ENCODE assay signal across 15 cellular contexts in genomic region chrX:13691845-13692334, GRCh38. TPM values are rescaled to one million over a fixed set of nuclear protein-coding genes. Genes with fewer than 3 reads are reported as not detected.
DNase-seq lines count a peak whose midpoint lies in the region; ATAC-seq, FAIRE-seq and TF ChIP-seq lines count a peak whose summit lies in the region.
"Had no signal": no experiment of that assay in that cellular context is flagged by ENCODE, and none has a peak within 500 bp of the region (broad histone marks: within the 10 kb centered on the region; RNA-seq: fewer than 3 reads in every experiment).

No MANE protein-coding gene starts in this region.

- TF ChIP-seq POLR2A in HepG2 (IDR thresholded peaks at IDR 0.05; ENCODE audit: insufficient read depth in 1 of 2, low read depth in 2 of 2, low read length in 2 of 2) (no peak), right lobe of liver (IDR thresholded peaks at IDR 0.05) (no peak)

- peaks cover 31% of the 10 kb centered on the region for H3K4me1 Mint-ChIP-seq in endothelial cell (ENCODE audit: unreplicated experiment)

- H3K27me3 ChIP-seq in HepG2 (ENCODE audit: control insufficient read depth in 1 of 2, insufficient read depth in 2 of 2, low read length in 2 of 2) (no peaks in the 10 kb centered on the region), right lobe of liver (peaks cover 0 to 3% of the 10 kb centered on the region in 2 donors), aorta (ENCODE audit: control insufficient read depth in 1 of 2, insufficient read depth in 2 of 2, low read length in 1 of 2) (no peaks in the 10 kb centered on the region)
- H3K27me3 ChIP-seq: esophagus muscularis mucosa, neutrophil, testis had no signal

- WGBS in HepG2 (ENCODE audit: low lambda C conversion rate), result 73% methylated on average over 4 of the region's 6 CpGs
- WGBS in right lobe of liver (ENCODE audit: insufficient coverage, low coverage, low lambda C conversion rate, missing lambda C conversion rate), result 54% methylated on average over 5 of the region's 6 CpGs
- 64 to 83% methylated on average over 6 of the region's 6 CpGs for WGBS in aorta, 2 donors

- TF ChIP-seq RAD21 in HepG2 (CRISPR knock-in tag; IDR thresholded peaks at IDR 0.05), result no peak

- BruUV-seq in HepG2 (replicated peaks; lab: Mats Ljungman, UMichigan), result no TSS peak

- no peak overlapping the region for H3K27ac Mint-ChIP-seq in endothelial cell (ENCODE audit: unreplicated experiment)

- ATAC-seq in HepG2, result no peak
- no peak for ATAC-seq in right lobe of liver
- ATAC-seq in GM21381 (IDR thresholded peaks at IDR 0.05; ENCODE audit: unreplicated experiment), result no peak
- ATAC-seq in aorta (ENCODE audit: low FRiP score), result no peak
- ATAC-seq: Right ventricle myocardium inferior had no signal

- H3K4me1 ChIP-seq in HepG2 (ENCODE audit: insufficient read depth, low read length) (peaks cover 43% of the 10 kb centered on the region), right lobe of liver (peaks cover 0 to 11% (median 0%) of the 10 kb centered on the region in 4 donors), aorta (ENCODE audit: control insufficient read depth in 1 of 2, insufficient read depth in 2 of 2, low read length in 2 of 2) (peaks cover 2 to 13% of the 10 kb centered on the region in 2 donors)

- H3K4me3 ChIP-seq in HepG2 (replicated peaks in 1 of 3; ENCODE audit: insufficient read depth in 1 of 3, low read depth in 2 of 3, low read length in 3 of 3) (no peak overlapping the region), right lobe of liver (no peak overlapping the region), aorta (ENCODE audit: low read length in 2 of 2) (no peak overlapping the region)
- H3K4me3 ChIP-seq: testis had no signal

- H3K9ac ChIP-seq in HepG2 (ENCODE audit: insufficient read depth, low read depth, low read length), result no peak overlapping the region

- no peak overlapping the region for H3K4me3 Mint-ChIP-seq in endothelial cell (ENCODE audit: unreplicated experiment)

- POLR2A ChIA-PET in HepG2 (lab: Yijun Ruan, JAX), result interaction anchor here (1.2 to 1.6 kb wide), 2 partner anchors 43 to 338 kb away, joined by 3 to 4 read pairs; partner anchors contain the start of genes GEMIN8, OFD1 and TRAPPC2

- in situ Hi-C loops in HepG2 (cut with HindIII; ENCODE audit: extremely low pct_ligation_motif_present, low pct_unique_long_range_greater_than_20kb), result no loop called here

- DNase-seq in HepG2 (ENCODE audit: low spot score), result peak; percentile 3
- no peak for DNase-seq in right lobe of liver
- peak; percentile 68 for DNase-seq in RPMI8226
- DNase-seq in glomerular visceral epithelial cell (ENCODE audit: extremely low spot score), result peak; percentile 38
- no peak for DNase-seq in endothelial cell (ENCODE audit: low spot score)
- DNase-seq in HT-29 (ENCODE audit: low spot score), result no peak
- DNase-seq in aorta, result no peak
- DNase-seq: activated CD4-positive, alpha-beta T cell treated with anti-CD3 and anti-CD28 coated beads for 4 hours; AML-193; stimulated activated CD4-positive, alpha-beta T cell treated with anti-CD3 and anti-CD28 coated beads, Interleukin-1b, Interleukin-23, amount 100 ng/mL, for 48 hours; testis had no signal

- no peaks in the 10 kb centered on the region for H3K9me3 Mint-ChIP-seq in endothelial cell (ENCODE audit: unreplicated experiment)

- TF ChIP-seq CTCF in HepG2 (CRISPR knock-in tag; IDR thresholded peaks at IDR 0.05), result no peak
- no peak for TF ChIP-seq CTCF in right lobe of liver (IDR thresholded peaks at IDR 0.05)
- TF ChIP-seq CTCF in endothelial cell (IDR thresholded peaks at IDR 0.05; ENCODE audit: unreplicated experiment), result no peak

- no peak for FAIRE-seq in HepG2 (lab: Jason Lieb, UNC)

- 0 out of 2 replicates have a peak, but pooled peaks cover 3% of the 10 kb centered on the region for H4K20me1 ChIP-seq in HepG2 (ENCODE audit: insufficient read depth, low read length)

- TF ChIP-seq EP300 in HepG2 (IDR thresholded peaks at IDR 0.05; ENCODE audit: low read depth in 2 of 2, low read length in 2 of 2) (no peak), HepG2 (CRISPR knock-in tag; IDR thresholded peaks at IDR 0.05; ENCODE audit: borderline replicate concordance) (no peak)

- H2AFZ ChIP-seq in HepG2 (ENCODE audit: low read length), result no peak overlapping the region

- intact Hi-C loops in HepG2 (cut with micrococcal nuclease; ENCODE audit: unreplicated experiment), result no loop called here
- intact Hi-C loops in right lobe of liver (cut with DNase I), result no loop called here
- intact Hi-C loops in aorta (cut with DNase I), result loop anchor here (5.0 kb wide), 1 partner anchor 40 kb away; the partner anchor contains the start of genes OFD1 (in 2 of the 2) and TRAPPC2 (in 2 of the 2)

- peak overlapping the region; percentile 32; the same call in 1 of the 2 replicates for H3K4me2 ChIP-seq in HepG2 (ENCODE audit: low read depth, low read length)

- H3K36me3 ChIP-seq in HepG2 (replicated peaks in 1 of 2; ENCODE audit: control insufficient read depth in 1 of 2, insufficient read depth in 2 of 2, low read length in 2 of 2) (no peaks in the 10 kb centered on the region), right lobe of liver (no peaks in the 10 kb centered on the region), aorta (ENCODE audit: control insufficient read depth in 1 of 2, insufficient read depth in 2 of 2, low read length in 1 of 2) (no peaks in the 10 kb centered on the region)
- H3K36me3 ChIP-seq: esophagus muscularis mucosa, neutrophil had no signal

- H3K27ac ChIP-seq in HepG2 (ENCODE audit: extremely low read length, insufficient read depth, low read length) (no peak overlapping the region), right lobe of liver (no peak overlapping the region), aorta (ENCODE audit: low read depth in 1 of 2, low read length in 2 of 2) (no peak overlapping the region)
- H3K27ac ChIP-seq: esophagus muscularis mucosa, testis had no signal

- peaks cover 66% of the 10 kb centered on the region for H3K79me2 ChIP-seq in HepG2 (ENCODE audit: insufficient read depth, low read length)

- CTCF ChIA-PET in HepG2 (lab: Yijun Ruan, JAX; ENCODE audit: low intra/inter-chr PET ratio, low total read pairs), result no interaction called here

- peaks cover 3% of the 10 kb centered on the region for H3K27me3 Mint-ChIP-seq in endothelial cell (ENCODE audit: unreplicated experiment)

- H3K9me3 ChIP-seq in HepG2 (ENCODE audit: low read length) (no peaks in the 10 kb centered on the region), right lobe of liver (no peaks in the 10 kb centered on the region), aorta (ENCODE audit: control insufficient read depth, low read length) (no peaks in the 10 kb centered on the region)
- H3K9me3 ChIP-seq: esophagus muscularis mucosa, neutrophil, testis had no signal

- H3K36me3 Mint-ChIP-seq in endothelial cell (ENCODE audit: low read depth, unreplicated experiment), result no peaks in the 10 kb centered on the region

RNA-seq across cellular contexts. Expression of gene RAB9A, which starts 3.0 kb away (rescaled TPM):
- total RNA-seq in HepG2 (2016; rRNA removed; fragmentation: Illumina TruSeq; extraction: Trizol) (23.1 and 31.2 TPM in 2 replicates), right lobe of liver (10 to 100 TPM in 5 of 6 experiments, 1 to 10 TPM in 1; 9.9 to 20.8 (median 12.7) TPM), endothelial cell (ENCODE audit: unreplicated experiment) (11.2 TPM), aorta (10 to 100 TPM; 18.2 to 26.2 TPM)
- total RNA-seq in HepG2 (2016; cell fraction: cytosol; rRNA removed; fragmentation: Illumina TruSeq; extraction: Trizol; ENCODE audit: low read depth), result 5.2 and 5.7 TPM in 2 replicates
- 23.1 and 33.7 TPM in 2 replicates for total RNA-seq in HepG2 (2016; cell fraction: insoluble cytoplasmic fraction; rRNA removed; fragmentation: Illumina TruSeq; extraction: Trizol)
- total RNA-seq in HepG2 (2016; cell fraction: membrane; rRNA removed; fragmentation: Illumina TruSeq; extraction: Trizol), result 9.9 and 14.7 TPM in 2 replicates
- 8.6 and 10.6 TPM in 2 replicates for total RNA-seq in HepG2 (2016; cell fraction: nucleus; rRNA removed; fragmentation: Illumina TruSeq; extraction: Trizol)
- polyA plus RNA-seq in HepG2 (2011; rRNA removed) (8.6 and 10.5 TPM in 2 replicates), aorta (10 to 100 TPM; 18.7 to 21.7 TPM)
- 6.1 and 10.2 TPM in 2 replicates for polyA plus RNA-seq in HepG2 (2011; cell fraction: cytosol; rRNA removed)
- polyA plus RNA-seq in HepG2 (2011; cell fraction: nucleus; rRNA removed), result 2.2 and 2.9 TPM in 2 replicates
- polyA plus RNA-seq in HepG2 (2012), result 12.1 and 12.3 TPM in 2 replicates
- polyA plus RNA-seq in HepG2 (2016; cell fraction: cytosol; fragmentation: Illumina TruSeq; extraction: Trizol; ENCODE audit: low read depth), result 5.3 and 6.9 TPM in 2 replicates
- polyA plus RNA-seq in HepG2 (2016; cell fraction: insoluble cytoplasmic fraction; fragmentation: Illumina TruSeq; extraction: Trizol; ENCODE audit: low read depth), result 31.8 and 35.2 TPM in 2 replicates
- polyA plus RNA-seq in HepG2 (2016; cell fraction: membrane; fragmentation: Illumina TruSeq; extraction: Trizol; ENCODE audit: low read depth), result 9.8 and 10.7 TPM in 2 replicates
- polyA plus RNA-seq in HepG2 (2016; cell fraction: nucleus; fragmentation: Illumina TruSeq; extraction: Trizol; ENCODE audit: insufficient read depth, low read depth), result 15.4 and 15.8 TPM in 2 replicates
- polyA minus RNA-seq in HepG2 (2011; rRNA and poly(A)+ RNA removed; ENCODE audit: low replicate concordance), result 2.7 and 14.6 TPM in 2 replicates
- 6.7 and 10.1 TPM in 2 replicates for polyA minus RNA-seq in HepG2 (2011; cell fraction: cytosol; rRNA and poly(A)+ RNA removed)
- polyA minus RNA-seq in HepG2 (2011; cell fraction: nucleus; rRNA and poly(A)+ RNA removed), result 3.1 and 4.6 TPM in 2 replicates
- 4.8 and 5.7 TPM in 2 replicates for total RNA-seq in HT-29 (2014; rRNA removed; shearing (Covaris generic))

RNA-seq across cellular contexts. Expression of gene TCEANC, which starts 38.9 kb away (rescaled TPM):
- total RNA-seq in HepG2 (2016; rRNA removed; fragmentation: Illumina TruSeq; extraction: Trizol) (0.97 and 1.5 TPM in 2 replicates), right lobe of liver (1 to 10 TPM; 3.4 to 4.8 (median 4.1) TPM), endothelial cell (ENCODE audit: unreplicated experiment) (3.8 TPM), aorta (1 to 10 TPM; 2.3 to 3.9 TPM)
- 1.1 and 1.8 TPM in 2 replicates for total RNA-seq in HepG2 (2016; cell fraction: cytosol; rRNA removed; fragmentation: Illumina TruSeq; extraction: Trizol; ENCODE audit: low read depth)
- 1.3 TPM in 2 replicates for total RNA-seq in HepG2 (2016; cell fraction: insoluble cytoplasmic fraction; rRNA removed; fragmentation: Illumina TruSeq; extraction: Trizol)
- 1.4 and 1.6 TPM in 2 replicates for total RNA-seq in HepG2 (2016; cell fraction: membrane; rRNA removed; fragmentation: Illumina TruSeq; extraction: Trizol)
- 0.81 and 1.1 TPM in 2 replicates for total RNA-seq in HepG2 (2016; cell fraction: nucleus; rRNA removed; fragmentation: Illumina TruSeq; extraction: Trizol)
- polyA plus RNA-seq in HepG2 (2011; rRNA removed) (0.51 and 0.61 TPM in 2 replicates), aorta (1 to 10 TPM; 1.5 to 2.8 TPM)
- 0.17 and 0.24 TPM in 2 replicates for polyA plus RNA-seq in HepG2 (2011; cell fraction: cytosol; rRNA removed)
- polyA plus RNA-seq in HepG2 (2011; cell fraction: nucleus; rRNA removed), result 0.48 and 0.66 TPM in 2 replicates
- 0.45 and 0.56 TPM in 2 replicates for polyA plus RNA-seq in HepG2 (2012)
- 0.11 and 0.14 TPM in 2 replicates for polyA plus RNA-seq in HepG2 (2016; cell fraction: cytosol; fragmentation: Illumina TruSeq; extraction: Trizol; ENCODE audit: low read depth)
- polyA plus RNA-seq in HepG2 (2016; cell fraction: insoluble cytoplasmic fraction; fragmentation: Illumina TruSeq; extraction: Trizol; ENCODE audit: low read depth), result 0.73 and 0.97 TPM in 2 replicates
- 0.19 and 0.39 TPM in 2 replicates for polyA plus RNA-seq in HepG2 (2016; cell fraction: membrane; fragmentation: Illumina TruSeq; extraction: Trizol; ENCODE audit: low read depth)
- 0.93 and 2.3 TPM in 2 replicates for polyA plus RNA-seq in HepG2 (2016; cell fraction: nucleus; fragmentation: Illumina TruSeq; extraction: Trizol; ENCODE audit: insufficient read depth, low read depth)
- polyA minus RNA-seq in HepG2 (2011; rRNA and poly(A)+ RNA removed; ENCODE audit: low replicate concordance), result 2.2 TPM in 1 of 2 replicates, not detected in the other
- 0.26 and 0.49 TPM in 2 replicates for polyA minus RNA-seq in HepG2 (2011; cell fraction: cytosol; rRNA and poly(A)+ RNA removed)
- polyA minus RNA-seq in HepG2 (2011; cell fraction: nucleus; rRNA and poly(A)+ RNA removed), result 0.77 and 2.2 TPM in 2 replicates
- 0.53 and 0.76 TPM in 2 replicates for total RNA-seq in HT-29 (2014; rRNA removed; shearing (Covaris generic))

RNA-seq across cellular contexts. Expression of gene TRAPPC2, which starts 42.5 kb away (rescaled TPM):
- total RNA-seq in HepG2 (2016; rRNA removed; fragmentation: Illumina TruSeq; extraction: Trizol), result 8.1 and 9.2 TPM in 2 replicates
- total RNA-seq in HepG2 (2016; cell fraction: cytosol; rRNA removed; fragmentation: Illumina TruSeq; extraction: Trizol; ENCODE audit: low read depth), result 1.5 and 1.8 TPM in 2 replicates
- 7.7 and 7.8 TPM in 2 replicates for total RNA-seq in HepG2 (2016; cell fraction: insoluble cytoplasmic fraction; rRNA removed; fragmentation: Illumina TruSeq; extraction: Trizol)
- 2.9 and 4.7 TPM in 2 replicates for total RNA-seq in HepG2 (2016; cell fraction: membrane; rRNA removed; fragmentation: Illumina TruSeq; extraction: Trizol)
- total RNA-seq in HepG2 (2016; cell fraction: nucleus; rRNA removed; fragmentation: Illumina TruSeq; extraction: Trizol), result 11.3 and 11.9 TPM in 2 replicates
- 4.4 and 4.7 TPM in 2 replicates for polyA plus RNA-seq in HepG2 (2011; rRNA removed)
- 2.1 and 3.2 TPM in 2 replicates for polyA plus RNA-seq in HepG2 (2011; cell fraction: cytosol; rRNA removed)
- 4.7 and 5.3 TPM in 2 replicates for polyA plus RNA-seq in HepG2 (2011; cell fraction: nucleus; rRNA removed)
- 6.0 TPM in 2 replicates for polyA plus RNA-seq in HepG2 (2012)
- polyA plus RNA-seq in HepG2 (2016; cell fraction: cytosol; fragmentation: Illumina TruSeq; extraction: Trizol; ENCODE audit: low read depth), result 1.3 and 1.4 TPM in 2 replicates
- 5.5 and 5.8 TPM in 2 replicates for polyA plus RNA-seq in HepG2 (2016; cell fraction: insoluble cytoplasmic fraction; fragmentation: Illumina TruSeq; extraction: Trizol; ENCODE audit: low read depth)
- polyA plus RNA-seq in HepG2 (2016; cell fraction: membrane; fragmentation: Illumina TruSeq; extraction: Trizol; ENCODE audit: low read depth), result 1.9 and 2.4 TPM in 2 replicates
- 16.5 and 18.5 TPM in 2 replicates for polyA plus RNA-seq in HepG2 (2016; cell fraction: nucleus; fragmentation: Illumina TruSeq; extraction: Trizol; ENCODE audit: insufficient read depth, low read depth)
- 4.0 and 14.9 TPM in 2 replicates for polyA minus RNA-seq in HepG2 (2011; rRNA and poly(A)+ RNA removed; ENCODE audit: low replicate concordance)
- 2.5 and 3.7 TPM in 2 replicates for polyA minus RNA-seq in HepG2 (2011; cell fraction: cytosol; rRNA and poly(A)+ RNA removed)
- polyA minus RNA-seq in HepG2 (2011; cell fraction: nucleus; rRNA and poly(A)+ RNA removed), result 8.9 and 10.9 TPM in 2 replicates
- total RNA-seq in right lobe of liver, result 10 to 100 TPM in 1 of 6 experiments, 1 to 10 TPM in 5; 6.3 to 13.8 (median 8.5) TPM
- 12.4 TPM for total RNA-seq in endothelial cell (ENCODE audit: unreplicated experiment)
- 6.7 and 8.9 TPM in 2 replicates for total RNA-seq in HT-29 (2014; rRNA removed; shearing (Covaris generic))
- total RNA-seq in aorta, result 10 to 100 TPM; 17.4 to 18.5 TPM
- 10 to 100 TPM in 1 of 2 donors, 1 to 10 TPM in 1; 6.5 to 13.3 TPM for polyA plus RNA-seq in aorta

RNA-seq across cellular contexts. Expression of gene OFD1, which starts 42.7 kb away (rescaled TPM):
- 14.3 and 16.4 TPM in 2 replicates for total RNA-seq in HepG2 (2016; rRNA removed; fragmentation: Illumina TruSeq; extraction: Trizol)
- total RNA-seq in HepG2 (2016; cell fraction: cytosol; rRNA removed; fragmentation: Illumina TruSeq; extraction: Trizol; ENCODE audit: low read depth), result 3.7 and 4.8 TPM in 2 replicates
- total RNA-seq in HepG2 (2016; cell fraction: insoluble cytoplasmic fraction; rRNA removed; fragmentation: Illumina TruSeq; extraction: Trizol), result 16.9 and 17.9 TPM in 2 replicates
- total RNA-seq in HepG2 (2016; cell fraction: membrane; rRNA removed; fragmentation: Illumina TruSeq; extraction: Trizol), result 4.7 and 4.8 TPM in 2 replicates
- total RNA-seq in HepG2 (2016; cell fraction: nucleus; rRNA removed; fragmentation: Illumina TruSeq; extraction: Trizol), result 30.3 and 30.7 TPM in 2 replicates
- 14.7 and 14.9 TPM in 2 replicates for polyA plus RNA-seq in HepG2 (2011; rRNA removed)
- 3.6 and 4.3 TPM in 2 replicates for polyA plus RNA-seq in HepG2 (2011; cell fraction: cytosol; rRNA removed)
- 61.7 and 68.4 TPM in 2 replicates for polyA plus RNA-seq in HepG2 (2011; cell fraction: nucleus; rRNA removed)
- polyA plus RNA-seq in HepG2 (2012), result 15.5 and 18.0 TPM in 2 replicates
- 1.0 and 1.3 TPM in 2 replicates for polyA plus RNA-seq in HepG2 (2016; cell fraction: cytosol; fragmentation: Illumina TruSeq; extraction: Trizol; ENCODE audit: low read depth)
- 13.0 and 14.7 TPM in 2 replicates for polyA plus RNA-seq in HepG2 (2016; cell fraction: insoluble cytoplasmic fraction; fragmentation: Illumina TruSeq; extraction: Trizol; ENCODE audit: low read depth)
- polyA plus RNA-seq in HepG2 (2016; cell fraction: membrane; fragmentation: Illumina TruSeq; extraction: Trizol; ENCODE audit: low read depth), result 1.7 and 2.0 TPM in 2 replicates
- 40.0 and 45.3 TPM in 2 replicates for polyA plus RNA-seq in HepG2 (2016; cell fraction: nucleus; fragmentation: Illumina TruSeq; extraction: Trizol; ENCODE audit: insufficient read depth, low read depth)
- polyA minus RNA-seq in HepG2 (2011; rRNA and poly(A)+ RNA removed; ENCODE audit: low replicate concordance), result 17.1 and 18.1 TPM in 2 replicates
- polyA minus RNA-seq in HepG2 (2011; cell fraction: cytosol; rRNA and poly(A)+ RNA removed), result 3.7 and 5.8 TPM in 2 replicates
- polyA minus RNA-seq in HepG2 (2011; cell fraction: nucleus; rRNA and poly(A)+ RNA removed), result 43.0 and 46.1 TPM in 2 replicates
- 10 to 100 TPM in 3 of 6 experiments, 1 to 10 TPM in 3; 6.5 to 12.4 (median 10.5) TPM for total RNA-seq in right lobe of liver
- total RNA-seq in endothelial cell (ENCODE audit: unreplicated experiment), result 17.7 TPM
- total RNA-seq in HT-29 (2014; rRNA removed; shearing (Covaris generic)), result 12.0 and 13.8 TPM in 2 replicates
- total RNA-seq in aorta, result 10 to 100 TPM; 23.8 to 34.6 TPM
- 10 to 100 TPM in 1 of 2 donors, 1 to 10 TPM in 1; 8.4 to 61.6 TPM for polyA plus RNA-seq in aorta

Comparison
In these comparisons a context has a peak if more than half of its experiments do, and no peak if none do; other contexts are left out.
1. DNase-seq: peak in HepG2 (single experiment), RPMI8226 (single experiment) and glomerular visceral epithelial cell (single experiment); none in right lobe of liver (0 of 3), endothelial cell (single experiment), HT-29 (single experiment) and aorta (0 of 2).
2. intact Hi-C loops: an anchor here in aorta (5.0 kb wide); none called in HepG2 and right lobe of liver.